ENCODE assay signal across 8 cellular contexts in the genomic region with DNA sequence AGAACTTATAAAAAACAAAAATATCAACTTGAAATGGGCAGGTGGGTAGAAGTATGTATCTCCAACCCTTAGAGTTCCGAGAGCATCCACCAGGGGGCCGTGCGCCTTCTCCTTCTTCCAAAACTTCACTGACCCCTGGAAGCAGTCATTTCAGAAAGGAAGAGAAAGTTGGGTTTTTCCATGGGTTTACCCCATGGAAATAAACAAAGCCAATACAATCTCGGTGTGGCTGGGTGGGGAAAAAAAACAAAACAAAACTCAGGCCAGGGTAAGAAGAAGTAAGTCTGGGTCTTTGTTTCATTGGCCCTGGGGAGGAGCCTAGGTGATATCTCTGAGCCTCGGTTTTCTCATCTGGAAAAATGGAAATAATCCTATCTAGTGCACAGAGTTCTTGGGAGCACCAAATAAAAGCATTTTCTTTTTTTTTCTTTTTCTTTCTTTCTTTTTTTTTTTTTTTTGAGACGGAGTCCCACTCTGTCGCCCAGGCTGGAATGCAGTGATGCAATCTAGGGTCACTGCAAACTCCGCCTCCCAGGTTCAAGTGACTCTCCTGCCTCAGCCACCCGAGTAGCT. TPM values are rescaled to one million over a fixed set of nuclear protein-coding genes. Genes with fewer than 3 reads are reported as not detected.
DNase-seq lines count a peak whose midpoint lies in the region; ATAC-seq, FAIRE-seq and TF ChIP-seq lines count a peak whose summit lies in the region.

No MANE protein-coding gene starts in this region.

- H3K27ac ChIP-seq in AG04450 (ENCODE audit: low read depth, low read length) = no peak overlapping the region
- no peak overlapping the region for H3K27ac ChIP-seq in Panc1 (ENCODE audit: low read length)

- H3K4me1 ChIP-seq in Panc1 (ENCODE audit: control insufficient read depth, insufficient read depth, low read length) = no peaks in the 10 kb centered on the region

- in situ Hi-C loops in Panc1 (cut with HindIII; ENCODE audit: low pct_unique_long_range_greater_than_20kb, low sequenced_read_pairs) = no loop called here

- H3K27ac Mint-ChIP-seq in activated T-helper 1 cell treated with anti-CD3 and anti-CD28 coated beads, Interleukin-12 subunit alpha, Interleukin-12 subunit beta, Interleukin-2, Interleukin-4 antibody, amounts not matched to agents 30 ng/mL and 10 ng/mL and 1 ng/mL, durations not matched to agents 14 hours and 24 hours and 36 hours = no peak overlapping the region

- H3K27me3 Mint-ChIP-seq in activated T-helper 1 cell treated with anti-CD3 and anti-CD28 coated beads, Interleukin-12 subunit alpha, Interleukin-12 subunit beta, Interleukin-2, Interleukin-4 antibody, amounts not matched to agents 30 ng/mL and 10 ng/mL and 1 ng/mL, durations not matched to agents 14 hours and 24 hours and 36 hours (ENCODE audit: insufficient read depth) = peaks cover 4% of the 10 kb centered on the region

- TF ChIP-seq POLR2A in GM18505 (IDR thresholded peaks at IDR 0.05; ENCODE audit: borderline replicate concordance, extremely low read depth, insufficient read depth, insufficient read length) = no peak

- ATAC-seq in Panc1 = peak; percentile 85
- ATAC-seq in sciatic nerve = no peak
- ATAC-seq in HG03457 (IDR thresholded peaks at IDR 0.05; ENCODE audit: unreplicated experiment) = no peak
- ATAC-seq in GM18505 (IDR thresholded peaks at IDR 0.05; ENCODE audit: unreplicated experiment) = no peak

- no peaks in the 10 kb centered on the region for H3K36me3 Mint-ChIP-seq in activated T-helper 1 cell treated with anti-CD3 and anti-CD28 coated beads, Interleukin-12 subunit alpha, Interleukin-12 subunit beta, Interleukin-2, Interleukin-4 antibody, amounts not matched to agents 30 ng/mL and 10 ng/mL and 1 ng/mL, durations not matched to agents 14 hours and 24 hours and 36 hours (ENCODE audit: low read depth)

- no peaks in the 10 kb centered on the region for H3K36me3 ChIP-seq in Panc1 (ENCODE audit: control insufficient read depth, insufficient read depth, low read length)

- H3K4me3 ChIP-seq in AG04450 (ENCODE audit: low read depth, low read length) (no peak overlapping the region), Panc1 (ENCODE audit: low read depth in 2 of 2, low read length in 2 of 2) (no peak overlapping the region)

- DNase-seq in AG04450 (ENCODE audit: low read depth, low spot score) (peak; percentile 10), GM19240 (ENCODE audit: insufficient read length, low spot score) (peak; percentile 61), Panc1 (ENCODE audit: low read depth, low spot score) (peak; percentile 8), frontal cortex (ENCODE audit: low spot score in 2 of 2) (peak; percentile 24 to 32), sciatic nerve (ENCODE audit: low spot score) (peak; percentile 75)
- DNase-seq in activated T-helper 1 cell treated with anti-CD3 and anti-CD28 coated beads, Interleukin-12 subunit alpha, Interleukin-12 subunit beta, Interleukin-2, Interleukin-4 antibody, amounts not matched to agents 30 ng/mL and 10 ng/mL and 1 ng/mL, durations not matched to agents 14 hours and 24 hours and 36 hours (ENCODE audit: low spot score) = peak; percentile 46

- intact Hi-C loops in Panc1 (cut with micrococcal nuclease; ENCODE audit: unreplicated experiment) (no loop called here), sciatic nerve (cut with DNase I) (no loop called here)
- intact Hi-C loops in activated T-helper 1 cell treated with anti-CD3 and anti-CD28 coated beads, Interleukin-12 subunit alpha, Interleukin-12 subunit beta, Interleukin-2, Interleukin-4 antibody, amounts not matched to agents 30 ng/mL and 10 ng/mL and 1 ng/mL, durations not matched to agents 14 hours and 24 hours and 36 hours (cut with micrococcal nuclease) = loop anchor here (1.0 kb wide), 3 partner anchors 16 to 166 kb away; no protein-coding TSS in a partner anchor

- peaks cover 2% of the 10 kb centered on the region for H3K27me3 ChIP-seq in AG04450 (ENCODE audit: control insufficient read depth, insufficient read depth, low read length)
- no peaks in the 10 kb centered on the region for H3K27me3 ChIP-seq in Panc1 (ENCODE audit: control insufficient read depth, insufficient read depth, low read length)

- peaks cover 5% of the 10 kb centered on the region for H3K4me1 Mint-ChIP-seq in activated T-helper 1 cell treated with anti-CD3 and anti-CD28 coated beads, Interleukin-12 subunit alpha, Interleukin-12 subunit beta, Interleukin-2, Interleukin-4 antibody, amounts not matched to agents 30 ng/mL and 10 ng/mL and 1 ng/mL, durations not matched to agents 14 hours and 24 hours and 36 hours (ENCODE audit: low read depth)

- H3K9me3 ChIP-seq in AG04450 (ENCODE audit: control insufficient read depth, insufficient read depth, low read length) (no peaks in the 10 kb centered on the region), Panc1 (ENCODE audit: control insufficient read depth, insufficient read depth, low read depth, low read length) (no peaks in the 10 kb centered on the region)

- CTCF ChIA-PET in AG04450 (lab: Charles Lee) (interaction anchor here (1.0 kb wide), 2 partner anchors 9 to 13 kb away, joined by 3 to 8 read pairs; no protein-coding TSS in a partner anchor), Panc1 (lab: Charles Lee) (interaction anchor here (0.6 to 0.7 kb wide), 3 partner anchors 26 to 170 kb away, joined by 5 to 8 read pairs (median 5); no protein-coding TSS in a partner anchor)

- peak; percentile 83 for TF ChIP-seq CTCF in AG04450 (IDR thresholded peaks at IDR 0.05; ENCODE audit: low read depth, low read length)
- TF ChIP-seq CTCF in Panc1 (IDR thresholded peaks at IDR 0.05) = peak; percentile 86

- no TSS peak for BruUV-seq in Panc1 (replicated peaks; lab: Mats Ljungman, UMichigan)

- no peak overlapping the region for H3K4me3 Mint-ChIP-seq in activated T-helper 1 cell treated with anti-CD3 and anti-CD28 coated beads, Interleukin-12 subunit alpha, Interleukin-12 subunit beta, Interleukin-2, Interleukin-4 antibody, amounts not matched to agents 30 ng/mL and 10 ng/mL and 1 ng/mL, durations not matched to agents 14 hours and 24 hours and 36 hours

- no peak for FAIRE-seq in frontal cortex (lab: Jason Lieb, UNC)

- POLR2A ChIA-PET in AG04450 (lab: Yijun Ruan, JAX) (interaction anchor here (0.6 kb wide), 1 partner anchor 12 kb away, joined by 11 read pairs; no protein-coding TSS in a partner anchor), Panc1 (lab: Charles Lee) (no interaction called here)

- no peaks in the 10 kb centered on the region for H3K9me3 Mint-ChIP-seq in activated T-helper 1 cell treated with anti-CD3 and anti-CD28 coated beads, Interleukin-12 subunit alpha, Interleukin-12 subunit beta, Interleukin-2, Interleukin-4 antibody, amounts not matched to agents 30 ng/mL and 10 ng/mL and 1 ng/mL, durations not matched to agents 14 hours and 24 hours and 36 hours

RNA-seq across cellular contexts. Expression of a gene that starts 33.6 kb away (rescaled TPM):
- not detected in 2 replicates for polyA plus RNA-seq in AG04450 (2011; rRNA removed)
- not detected in 2 replicates for polyA minus RNA-seq in AG04450 (2011; rRNA and poly(A)+ RNA removed)
- 0.26 TPM for total RNA-seq in Panc1 (2021; ENCODE audit: unreplicated experiment)
- 0.22 TPM for polyA plus RNA-seq in Panc1 (2012; ENCODE audit: insufficient read length)
- not detected in 2 replicates for total RNA-seq in activated T-helper 1 cell treated with anti-CD3 and anti-CD28 coated beads, Interleukin-12 subunit alpha, Interleukin-12 subunit beta, Interleukin-2, Interleukin-4 antibody, amounts not matched to agents 30 ng/mL and 10 ng/mL and 1 ng/mL, durations not matched to agents 14 hours and 24 hours and 36 hours
- total RNA-seq in frontal cortex = not detected
- total RNA-seq in sciatic nerve = not detected

RNA-seq across cellular contexts. Expression of a gene that starts 40.6 kb away (rescaled TPM):
- polyA plus RNA-seq in AG04450 (2011; rRNA removed) = 22.1 and 23.8 TPM in 2 replicates
- 43.0 and 47.2 TPM in 2 replicates for polyA minus RNA-seq in AG04450 (2011; rRNA and poly(A)+ RNA removed)
- total RNA-seq in Panc1 (2021; ENCODE audit: unreplicated experiment) (51.1 TPM), frontal cortex (45.2 TPM), sciatic nerve (58.5 TPM)
- 31.4 TPM for polyA plus RNA-seq in Panc1 (2012; ENCODE audit: insufficient read length)
- 27.3 and 31.2 TPM in 2 replicates for total RNA-seq in activated T-helper 1 cell treated with anti-CD3 and anti-CD28 coated beads, Interleukin-12 subunit alpha, Interleukin-12 subunit beta, Interleukin-2, Interleukin-4 antibody, amounts not matched to agents 30 ng/mL and 10 ng/mL and 1 ng/mL, durations not matched to agents 14 hours and 24 hours and 36 hours

Comparison
In these comparisons a context has a peak if more than half of its experiments do, and no peak if none do; other contexts are left out.
1. DNase-seq: peak in every context shown above with its lines; median percentile 75 in sciatic nerve; 61 in GM19240; 46 in activated T-helper 1 cell treated with anti-CD3 and anti-CD28 coated beads, Interleukin-12 subunit alpha, Interleukin-12 subunit beta, Interleukin-2, Interleukin-4 antibody, amounts not matched to agents 30 ng/mL and 10 ng/mL and 1 ng/mL, durations not matched to agents 14 hours and 24 hours and 36 hours; 28 in frontal cortex; 10 in AG04450; 8 in Panc1.